8 cellular contexts compared by ENCODE assay signal in genomic region chrX:107119281-107119680, GRCh38. TPM values are rescaled to one million over a fixed set of nuclear protein-coding genes. Genes with fewer than 3 reads are reported as not detected.
DNase-seq lines count a peak whose midpoint lies in the region; ATAC-seq and TF ChIP-seq lines count a peak whose summit lies in the region.

No MANE protein-coding gene starts in this region.

- H3K36me3 Mint-ChIP-seq in CD8-positive, alpha-beta T cell, result peaks cover 28% of the 10 kb centered on the region
- H3K36me3 Mint-ChIP-seq in central memory CD8-positive, alpha-beta T cell (ENCODE audit: insufficient read depth), result peaks cover 14% of the 10 kb centered on the region
- H3K36me3 Mint-ChIP-seq in nephron (ENCODE audit: low read depth), result peaks cover 25% of the 10 kb centered on the region

- H3K27me3 ChIP-seq in CD8-positive, alpha-beta T cell (ENCODE audit: insufficient read depth, low read length), result no peaks in the 10 kb centered on the region

- H3K27ac Mint-ChIP-seq in CD8-positive, alpha-beta T cell, result peak overlapping the region; percentile 95
- peak overlapping the region; percentile 97 for H3K27ac Mint-ChIP-seq in central memory CD8-positive, alpha-beta T cell (ENCODE audit: low read depth)
- H3K27ac Mint-ChIP-seq in nephron, result peak overlapping the region; percentile 98 to 100 (median 100)

- CTCF ChIA-PET in CD8-positive, alpha-beta T cell (lab: Charles Lee), result no interaction called here

- no peaks in the 10 kb centered on the region for H3K9me3 Mint-ChIP-seq in CD8-positive, alpha-beta T cell
- H3K9me3 Mint-ChIP-seq in central memory CD8-positive, alpha-beta T cell, result no peaks in the 10 kb centered on the region
- H3K9me3 Mint-ChIP-seq in nephron, result no peaks in the 10 kb centered on the region

- ATAC-seq in CD8-positive, alpha-beta T cell, result no peak
- no peak for ATAC-seq in central memory CD8-positive, alpha-beta T cell (replicated peaks; ENCODE audit: extremely low read depth, poor library complexity, severe bottlenecking)
- no peak for ATAC-seq in GM21825 (IDR thresholded peaks at IDR 0.05; ENCODE audit: unreplicated experiment)
- no peak for ATAC-seq in HG02571 (IDR thresholded peaks at IDR 0.05; ENCODE audit: unreplicated experiment)

- no peak for DNase-seq in CD8-positive, alpha-beta T cell
- DNase-seq in LNCaP clone FGC (ENCODE audit: low read depth), result no peak
- no peak for DNase-seq in central memory CD8-positive, alpha-beta T cell (ENCODE audit: low spot score in 2 of 2)
- DNase-seq in HT-29 (ENCODE audit: low spot score), result no peak
- no peak for DNase-seq in COLO829 (ENCODE audit: low spot score)

- H3K9me3 ChIP-seq in CD8-positive, alpha-beta T cell (ENCODE audit: low read length), result no peaks in the 10 kb centered on the region

- H3K4me1 ChIP-seq in CD8-positive, alpha-beta T cell (ENCODE audit: insufficient read depth, low read length), result peaks cover 11% of the 10 kb centered on the region

- peak overlapping the region; percentile 95 for H3K4me3 Mint-ChIP-seq in CD8-positive, alpha-beta T cell
- peak overlapping the region; percentile 98 for H3K4me3 Mint-ChIP-seq in central memory CD8-positive, alpha-beta T cell
- peak overlapping the region; percentile 99 for H3K4me3 Mint-ChIP-seq in nephron

- no peak overlapping the region for H3K27ac ChIP-seq in CD8-positive, alpha-beta T cell (ENCODE audit: low read depth, low read length)

- no peak for TF ChIP-seq CTCF in CD8-positive, alpha-beta T cell (IDR thresholded peaks at IDR 0.05)
- TF ChIP-seq CTCF in LNCaP clone FGC (IDR thresholded peaks at IDR 0.05; ENCODE audit: control insufficient read depth, extremely low read depth, insufficient read depth) (no peak), nephron (IDR thresholded peaks at IDR 0.05; ENCODE audit: unreplicated experiment in 3 of 3) (no peak)

- peaks cover 29% of the 10 kb centered on the region for H3K4me1 Mint-ChIP-seq in CD8-positive, alpha-beta T cell (ENCODE audit: low read depth)
- peaks cover 31% of the 10 kb centered on the region for H3K4me1 Mint-ChIP-seq in central memory CD8-positive, alpha-beta T cell
- H3K4me1 Mint-ChIP-seq in nephron, result peaks cover 11% of the 10 kb centered on the region

- intact Hi-C loops in CD8-positive, alpha-beta T cell (cut with DNase I, micrococcal nuclease), result loop anchor here (2.0 to 10.0 kb wide), 7 partner anchors 88 to 972 kb away; partner anchors contain the start of genes NCBP2L (in 2 of the 2), ATG4A (in 1 of the 2), DNAAF6 (in 1 of the 2) and MORC4 (in 1 of the 2)

- H3K36me3 ChIP-seq in CD8-positive, alpha-beta T cell (ENCODE audit: insufficient read depth, low read length), result peaks cover 7% of the 10 kb centered on the region

- H3K4me3 ChIP-seq in CD8-positive, alpha-beta T cell (ENCODE audit: low read depth, low read length), result peak overlapping the region; percentile 70
- H3K4me3 ChIP-seq in LNCaP clone FGC (ENCODE audit: low read depth, low read length), result 0 out of 2 replicates have a peak overlapping the region, but pooled peaks have one; percentile 69

- POLR2A ChIA-PET in CD8-positive, alpha-beta T cell (lab: Charles Lee), result no interaction called here

- H3K27me3 Mint-ChIP-seq in CD8-positive, alpha-beta T cell (ENCODE audit: low read depth), result no peaks in the 10 kb centered on the region
- H3K27me3 Mint-ChIP-seq in central memory CD8-positive, alpha-beta T cell, result no peaks in the 10 kb centered on the region
- no peaks in the 10 kb centered on the region for H3K27me3 Mint-ChIP-seq in nephron (ENCODE audit: low read depth)

RNA-seq across cellular contexts. Expression of gene RBM41, which starts 0.7 kb away (rescaled TPM):
- 1 to 10 TPM; 6.9 to 7.8 TPM for total RNA-seq in CD8-positive, alpha-beta T cell
- 11.1 and 13.9 TPM in 2 replicates for total RNA-seq in HT-29 (2014; rRNA removed; shearing (Covaris generic))
